ENCODE assay signal across 21 cellular contexts in the genomic region with DNA sequence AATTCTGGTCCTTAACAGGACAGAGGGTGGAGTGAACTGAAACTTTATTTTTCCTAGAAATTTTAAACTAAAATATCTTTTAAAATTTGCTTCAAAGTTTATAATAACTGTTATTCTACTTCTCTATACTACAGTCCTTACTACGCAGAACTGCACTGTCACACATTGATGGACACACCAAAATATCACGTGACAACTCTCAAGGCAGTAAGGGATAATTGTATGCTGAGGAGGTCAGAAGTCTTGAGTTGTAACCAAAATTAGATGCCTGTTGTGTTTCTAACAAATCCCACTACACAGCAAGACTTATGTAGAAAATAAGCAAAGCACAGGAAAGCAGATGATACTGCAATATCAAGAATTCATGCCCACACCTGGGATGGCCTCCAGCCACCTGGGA.
DNase-seq lines count a peak whose midpoint lies in the region; ATAC-seq, FAIRE-seq and TF ChIP-seq lines count a peak whose summit lies in the region.
"Had no signal": no experiment of that assay in that cellular context is flagged by ENCODE, and none has a peak within 500 bp of the region (broad histone marks: within the 10 kb centered on the region; RNA-seq: fewer than 3 reads in every experiment).

No MANE protein-coding gene starts in this region.

- 4% methylated on average over 2 of the region's 2 CpGs for WGBS in GM12878 (ENCODE audit: insufficient coverage, insufficient replicate concordance, low lambda C conversion rate, missing lambda C conversion rate)

- no peaks in the 10 kb centered on the region for H3K27me3 ChIP-seq in GM12878 (replicated peaks in 1 of 2; ENCODE audit: control insufficient read depth in 2 of 2, insufficient read depth in 2 of 2, low read length in 1 of 2)
- H3K27me3 ChIP-seq: BLaER1 treated with 17β-estradiol and CSF1 and Interleukin-3, amounts not matched to agents 10 nM and 100 nM had no signal

- CTCF ChIA-PET in GM12878 (lab: Yijun Ruan, JAX): interaction anchor here (0.7 kb wide), 1 partner anchor 34 kb away, joined by 3 read pairs; no protein-coding TSS in a partner anchor

- H3K4me1 ChIP-seq in GM12878 (ENCODE audit: control insufficient read depth, insufficient read depth, low read length): no peaks in the 10 kb centered on the region
- H3K4me1 ChIP-seq: A549, Caco-2 had no signal

- no peaks in the 10 kb centered on the region for H3K36me3 ChIP-seq in GM12878 (ENCODE audit: control insufficient read depth in 2 of 2, insufficient read depth in 2 of 2, low read length in 1 of 2)
- H3K36me3 ChIP-seq: BLaER1 treated with 17β-estradiol and CSF1 and Interleukin-3, amounts not matched to agents 10 nM and 100 nM had no signal

- in situ Hi-C loops in GM12878 (cut with MboI): no loop called here

- no peak for TF ChIP-seq CTCF in GM12878 (IDR thresholded peaks at IDR 0.05 in 2 of 3, conservative IDR thresholded peaks at IDR 0.05 in 1 of 3; ENCODE audit: control insufficient read depth in 2 of 3, extremely low read depth in 1 of 3, insufficient read depth in 1 of 3, low read depth in 3 of 3, low read length in 3 of 3)

- no peak for TF ChIP-seq POLR2A in GM12878 (IDR thresholded peaks at IDR 0.05; ENCODE audit: low read depth, low read length)

- no peak for TF ChIP-seq EP300 in GM12878 (IDR thresholded peaks at IDR 0.05; ENCODE audit: borderline replicate concordance in 1 of 2, control insufficient read depth in 1 of 2, low read depth in 2 of 2, low read length in 2 of 2)

- no peak overlapping the region for H3K27ac ChIP-seq in GM12878 (ENCODE audit: control insufficient read depth, insufficient read depth)
- H3K27ac ChIP-seq: 22Rv1; A549; BLaER1 treated with 17β-estradiol and CSF1 and Interleukin-3, amounts not matched to agents 10 nM and 100 nM; C4-2B had no signal

- BruUV-seq in GM12878 (replicated peaks; lab: Mats Ljungman, UMichigan): no TSS peak

- H3K9ac ChIP-seq in GM12878 (ENCODE audit: control insufficient read depth, insufficient read depth, low read length): no peak overlapping the region
- H3K9ac ChIP-seq: BLaER1 treated with 17β-estradiol and CSF1 and Interleukin-3, amounts not matched to agents 10 nM and 100 nM had no signal

- no peak for ATAC-seq in GM12878
- ATAC-seq in HG02623 (IDR thresholded peaks at IDR 0.05; ENCODE audit: unreplicated experiment): no peak
- ATAC-seq: A549; CD8-positive, alpha-beta T cell had no signal

- no peak overlapping the region for H3K4me2 ChIP-seq in GM12878 (ENCODE audit: control insufficient read depth, insufficient read depth)
- H3K4me2 ChIP-seq: A549; BLaER1 treated with 17β-estradiol and CSF1 and Interleukin-3, amounts not matched to agents 10 nM and 100 nM had no signal

- SMC1A ChIA-PET in GM12878 (lab: Charles Lee; ENCODE audit: uncharacterized antibody, unreplicated experiment): no interaction called here

- RAD21 ChIA-PET in GM12878 (lab: Charles Lee; ENCODE audit: unreplicated experiment): no interaction called here

- FAIRE-seq in GM12878 (lab: Jason Lieb, UNC) (no peak), islet of Langerhans (lab: Jason Lieb, UNC) (peak; percentile 5)
- FAIRE-seq: A549, D721Med, G401.6, GM12892, GM18507 had no signal

- no peak overlapping the region for H2AFZ ChIP-seq in GM12878 (ENCODE audit: control insufficient read depth, low read depth, low read length)

- TF ChIP-seq RAD21 in GM12878 (IDR thresholded peaks at IDR 0.05; ENCODE audit: insufficient read depth, low read depth, low read length): no peak

- DNase-seq in NCI-H69 (lab: John Stamatoyannopoulos, UW) (peak; percentile 65), GM12878 (ENCODE audit: low read depth, low spot score) (no peak), germinal center (ENCODE audit: low spot score) (no peak), mucosa of gallbladder (ENCODE audit: low spot score) (no peak)
- DNase-seq: AML-193; Caco-2; Calu3; CD4-positive, alpha-beta T cell; CD8-positive, alpha-beta T cell; DMS79 treated with DMSO at 0.1 percent for 48 hours; GF-D8 had no signal

- no peaks in the 10 kb centered on the region for H3K79me2 ChIP-seq in GM12878 (ENCODE audit: control insufficient read depth, insufficient read depth, low read length)

- no peak overlapping the region for H3K4me3 ChIP-seq in GM12878
- H3K4me3 ChIP-seq: A549; BLaER1 treated with 17β-estradiol and CSF1 and Interleukin-3, amounts not matched to agents 10 nM and 100 nM had no signal

- no peaks in the 10 kb centered on the region for H4K20me1 ChIP-seq in GM12878 (ENCODE audit: control insufficient read depth, insufficient read depth)
- H4K20me1 ChIP-seq: BLaER1 treated with 17β-estradiol and CSF1 and Interleukin-3, amounts not matched to agents 10 nM and 100 nM had no signal

- intact Hi-C loops in GM12878 (cut with micrococcal nuclease; ENCODE audit: unreplicated experiment): no loop called here

- no peaks in the 10 kb centered on the region for H3K9me3 ChIP-seq in GM12878 (replicated peaks; ENCODE audit: control insufficient read depth, insufficient read depth, low read length)
- H3K9me3 ChIP-seq: A549, Caco-2 had no signal

- POLR2A ChIA-PET in GM12878 (lab: Charles Lee): no interaction called here

TF ChIP-seq in GM12878, 131 proteins besides CTCF, POLR2A, EP300 and RAD21:
- TF ChIP-seq ZSCAN29 (IDR thresholded peaks at IDR 0.05): no peak
- peak; percentile 30; the same call in 1 of the 2 replicates for TF ChIP-seq RAD51 (IDR thresholded peaks at IDR 0.05)
TF ChIP-seq in GM12878: peak in this region for 1.
